ENCODE assay signal across 19 cellular contexts in genomic region chr11:112339566-112339965, GRCh38.
A peak's percentile ranks its signal among the peaks of the same experiment; 100 is the strongest.
DNase-seq lines count a peak whose midpoint lies in the region; ATAC-seq, FAIRE-seq and TF ChIP-seq lines count a peak whose summit lies in the region.
"Had no signal": no experiment of that assay in that cellular context is flagged by ENCODE, and none has a peak within 500 bp of the region (broad histone marks: within the 10 kb centered on the region; RNA-seq: fewer than 3 reads in every experiment).

No MANE protein-coding gene starts in this region.

- peaks cover 34% of the 10 kb centered on the region for H3K4me1 Mint-ChIP-seq in mesothelial cell of epicardium

- H3K14ac ChIP-seq in H1 (ENCODE audit: insufficient read length) = no peak overlapping the region

- no peak overlapping the region for H3K4me2 ChIP-seq in H1 (ENCODE audit: insufficient read depth in 1 of 2, low read depth in 2 of 2, low read length in 2 of 2)
- H3K4me2 ChIP-seq: A549, GM23338 had no signal

- no peaks in the 10 kb centered on the region for H3K9me3 ChIP-seq in H1 (ENCODE audit: insufficient read depth in 2 of 2, low read depth in 1 of 2, low read length in 1 of 2)
- H3K9me3 ChIP-seq: A549, Caco-2 had no signal

- H2AK5ac ChIP-seq in H1 (ENCODE audit: low read depth, low read length) = no peak overlapping the region

- POLR2A ChIA-PET in H1 (lab: Charles Lee; ENCODE audit: partially characterized antibody) = no interaction called here

- peaks cover 6% of the 10 kb centered on the region for H3K36me3 Mint-ChIP-seq in mesothelial cell of epicardium

- H3K27ac Mint-ChIP-seq in mesothelial cell of epicardium = peak overlapping the region; percentile 45
- H3K27ac Mint-ChIP-seq: CD4-positive, alpha-beta T cell; GM23338; H9 had no signal

- H3K23ac ChIP-seq in H1 (ENCODE audit: insufficient read length) = peak overlapping the region; percentile 59

- no peak for TF ChIP-seq POLR2A in H1 (IDR thresholded peaks at IDR 0.05; ENCODE audit: control extremely low read depth in 1 of 2, low read depth in 2 of 2, low read length in 2 of 2)

- no peak overlapping the region for H2BK15ac ChIP-seq in H1 (ENCODE audit: low read length)

- no peak overlapping the region for H3K4ac ChIP-seq in H1 (replicated peaks; ENCODE audit: insufficient read length, low read depth, low read length)

- no peaks in the 10 kb centered on the region for H4K20me1 ChIP-seq in H1 (replicated peaks in 1 of 2; ENCODE audit: control insufficient read depth in 1 of 2, insufficient read depth in 2 of 2, low read length in 2 of 2)

- no peak for TF ChIP-seq RAD21 in H1 (IDR thresholded peaks at IDR 0.05 in 1 of 2, conservative IDR thresholded peaks at IDR 0.05 in 1 of 2; ENCODE audit: low read depth in 2 of 2, low read length in 2 of 2)

- no peak overlapping the region for H2BK12ac ChIP-seq in H1 (ENCODE audit: low read depth, low read length)

- no peak overlapping the region for H2BK120ac ChIP-seq in H1 (replicated peaks; ENCODE audit: low read depth, low read length)

- no peaks in the 10 kb centered on the region for H3K36me3 ChIP-seq in H1 (ENCODE audit: control insufficient read depth in 2 of 4, insufficient read depth in 4 of 4, low read length in 3 of 4)

- CTCF ChIA-PET in H1 (lab: Charles Lee; ENCODE audit: partially characterized antibody) = no interaction called here

- H3K27me3 ChIP-seq in H1 (replicated peaks in 1 of 4; ENCODE audit: control insufficient read depth in 3 of 4, extremely low read depth in 1 of 4, insufficient read depth in 3 of 4, low read length in 3 of 4) = no peaks in the 10 kb centered on the region

- WGBS in H1 (ENCODE audit: extremely low coverage in 1 of 2, insufficient coverage in 1 of 2, insufficient read length in 1 of 2, insufficient replicate concordance in 2 of 2, low coverage in 1 of 2, low lambda C conversion rate in 2 of 2, missing lambda C conversion rate in 1 of 2), 2 experiments = 95% methylated on average over 2 of the region's 2 CpGs; no CpG with 5 or more reads in 1 of the 2 experiments

- H3K4me3 ChIP-seq in H1 (ENCODE audit: extremely low read depth in 1 of 4, insufficient read depth in 2 of 4, low read depth in 3 of 4, low read length in 4 of 4) = no peak overlapping the region
- H3K4me3 ChIP-seq: A549, GM23338 had no signal

- FAIRE-seq in H1 (lab: Jason Lieb, UNC) = no peak
- FAIRE-seq: A549, D721Med, GM12892, GM18507 had no signal

- H3K79me2 ChIP-seq in H1 (ENCODE audit: control insufficient read depth in 1 of 2, insufficient read depth in 2 of 2, low read length in 2 of 2) = no peaks in the 10 kb centered on the region

- DNase-seq in NCI-H1092 treated with DMSO at 0.1 percent for 48 hours (lab: John Stamatoyannopoulos, UW) (peak; percentile 23), NCI-H1092 (lab: John Stamatoyannopoulos, UW) (no peak), EH (ENCODE audit: low read depth) (peak; percentile 25), H1 (ENCODE audit: low read depth in 1 of 2, low spot score in 2 of 2) (no peak), mesothelial cell of epicardium (ENCODE audit: low spot score in 2 of 2, unreplicated experiment in 2 of 2) (no peak), retina (no peak)
- DNase-seq: AML-193; Caco-2; CD4-positive, alpha-beta T cell; GDM1; H9 had no signal

- no peak overlapping the region for H3K18ac ChIP-seq in H1 (ENCODE audit: extremely low read depth, low read length)

- H2BK20ac ChIP-seq in H1 (ENCODE audit: low read length) = no peak overlapping the region

- H4K5ac ChIP-seq in H1 (ENCODE audit: insufficient read length, low read depth, low read length) = no peak overlapping the region

- TF ChIP-seq CTCF in H1 (IDR thresholded peaks at IDR 0.05; ENCODE audit: control extremely low read depth in 1 of 3, insufficient read depth in 1 of 3, low read depth in 1 of 3, low read length in 3 of 3) (no peak), mesothelial cell of epicardium (IDR thresholded peaks at IDR 0.05; ENCODE audit: unreplicated experiment) (no peak)

- no peaks in the 10 kb centered on the region; the same call in 1 of the 2 replicates for H3K23me2 ChIP-seq in H1 (ENCODE audit: low read depth, low read length)

- peaks cover 4% of the 10 kb centered on the region for H3K9me3 Mint-ChIP-seq in mesothelial cell of epicardium
- H3K9me3 Mint-ChIP-seq: CD4-positive, alpha-beta T cell; H9 had no signal

- H4K8ac ChIP-seq in H1 (ENCODE audit: extremely low read depth, insufficient read depth, low read length) = no peak overlapping the region

- no peak overlapping the region for H2BK5ac ChIP-seq in H1 (ENCODE audit: low read depth, low read length)

- 0 out of 7 replicates have a peak, but pooled peaks cover 0 to 2% (median 0%) of the 10 kb centered on the region in 4 experiments for H3K4me1 ChIP-seq in H1 (replicated peaks in 1 of 4; ENCODE audit: control insufficient read depth in 3 of 4, insufficient read depth in 4 of 4, low read length in 3 of 4)
- H3K4me1 ChIP-seq: A549, Caco-2 had no signal

- no peak overlapping the region for H3K4me3 Mint-ChIP-seq in mesothelial cell of epicardium
- H3K4me3 Mint-ChIP-seq: CD4-positive, alpha-beta T cell; GM23338; H9 had no signal

- H2AFZ ChIP-seq in H1 (ENCODE audit: low read length) = no peak overlapping the region
- H2AFZ ChIP-seq: GM23338 had no signal

- H3K79me1 ChIP-seq in H1 (ENCODE audit: low read depth, low read length) = no peaks in the 10 kb centered on the region

- no peak overlapping the region for H3K9ac ChIP-seq in H1 (replicated peaks in 1 of 4; ENCODE audit: extremely low read depth in 1 of 4, low read depth in 3 of 4, low read length in 3 of 4)

- peaks cover 7% of the 10 kb centered on the region for H3K27me3 Mint-ChIP-seq in mesothelial cell of epicardium (ENCODE audit: low read depth)
- H3K27me3 Mint-ChIP-seq: CD4-positive, alpha-beta T cell had no signal

- no peak overlapping the region for H3K27ac ChIP-seq in H1 (ENCODE audit: low read depth, low read length)
- H3K27ac ChIP-seq: 22Rv1, A549, C4-2B had no signal

- no peak overlapping the region for H3K56ac ChIP-seq in H1 (replicated peaks; ENCODE audit: insufficient read length, low read depth, low read length)

- TF ChIP-seq EP300 in H1 (IDR thresholded peaks at IDR 0.05; ENCODE audit: borderline replicate concordance in 1 of 2, low read depth in 2 of 2, low read length in 2 of 2) = no peak

- no peak for ATAC-seq in SK-N-SH treated with all-trans-retinoic acid at 6 μM for 48 hours
- ATAC-seq: A549, GM23338 had no signal

- no peak overlapping the region for H4K91ac ChIP-seq in H1 (replicated peaks; ENCODE audit: insufficient read length, low read length)

TF ChIP-seq in H1, 55 proteins besides CTCF, POLR2A, EP300 and RAD21:
- TF ChIP-seq SP4 (IDR thresholded peaks at IDR 0.05; ENCODE audit: low read length) (no peak), TBP (IDR thresholded peaks at IDR 0.05; ENCODE audit: low read depth, low read length) (no peak), SIN3A (conservative IDR thresholded peaks at IDR 0.05 in 1 of 2, IDR thresholded peaks at IDR 0.05 in 1 of 2; ENCODE audit: low read depth in 1 of 2, low read length in 2 of 2) (no peak), RBBP5 (IDR thresholded peaks at IDR 0.05; ENCODE audit: borderline replicate concordance, low read depth, low read length) (no peak), FOSL1 (IDR thresholded peaks at IDR 0.05; ENCODE audit: insufficient read depth, low read depth, low read length) (no peak), SRF (IDR thresholded peaks at IDR 0.05; ENCODE audit: low read depth, low read length) (no peak), CHD1 (IDR thresholded peaks at IDR 0.05; ENCODE audit: low read depth, low read length) (no peak)
- TF ChIP-seq, protein P1, sequence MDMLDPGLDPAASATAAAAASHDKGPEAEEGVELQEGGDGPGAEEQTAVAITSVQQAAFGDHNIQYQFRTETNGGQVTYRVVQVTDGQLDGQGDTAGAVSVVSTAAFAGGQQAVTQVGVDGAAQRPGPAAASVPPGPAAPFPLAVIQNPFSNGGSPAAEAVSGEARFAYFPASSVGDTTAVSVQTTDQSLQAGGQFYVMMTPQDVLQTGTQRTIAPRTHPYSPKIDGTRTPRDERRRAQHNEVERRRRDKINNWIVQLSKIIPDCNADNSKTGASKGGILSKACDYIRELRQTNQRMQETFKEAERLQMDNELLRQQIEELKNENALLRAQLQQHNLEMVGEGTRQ (IDR thresholded peaks at IDR 0.05; ENCODE audit: low read length) = no peak

TF ChIP-seq in SK-N-SH treated with all-trans-retinoic acid at 6 μM for 48 hours, 23 proteins besides CTCF, POLR2A, EP300 and RAD21 (continues in another document):
- TF ChIP-seq ESRRG (CRISPR knock-in tag; IDR thresholded peaks at IDR 0.05) (no peak), CREB5 (CRISPR knock-in tag; IDR thresholded peaks at IDR 0.05; ENCODE audit: low read depth) (no peak), RARB (CRISPR knock-in tag; IDR thresholded peaks at IDR 0.05) (no peak), ISL1 (CRISPR knock-in tag; IDR thresholded peaks at IDR 0.05) (no peak), ZNF565 (CRISPR knock-in tag; conservative IDR thresholded peaks at IDR 0.05; ENCODE audit: low read depth) (no peak), TCF4 (CRISPR knock-in tag; IDR thresholded peaks at IDR 0.05; ENCODE audit: borderline replicate concordance) (no peak), ARNTL (CRISPR knock-in tag; IDR thresholded peaks at IDR 0.05; ENCODE audit: borderline replicate concordance, low read depth) (no peak), ZFP3 (CRISPR knock-in tag; IDR thresholded peaks at IDR 0.05) (no peak)
- TF ChIP-seq, protein P2, sequence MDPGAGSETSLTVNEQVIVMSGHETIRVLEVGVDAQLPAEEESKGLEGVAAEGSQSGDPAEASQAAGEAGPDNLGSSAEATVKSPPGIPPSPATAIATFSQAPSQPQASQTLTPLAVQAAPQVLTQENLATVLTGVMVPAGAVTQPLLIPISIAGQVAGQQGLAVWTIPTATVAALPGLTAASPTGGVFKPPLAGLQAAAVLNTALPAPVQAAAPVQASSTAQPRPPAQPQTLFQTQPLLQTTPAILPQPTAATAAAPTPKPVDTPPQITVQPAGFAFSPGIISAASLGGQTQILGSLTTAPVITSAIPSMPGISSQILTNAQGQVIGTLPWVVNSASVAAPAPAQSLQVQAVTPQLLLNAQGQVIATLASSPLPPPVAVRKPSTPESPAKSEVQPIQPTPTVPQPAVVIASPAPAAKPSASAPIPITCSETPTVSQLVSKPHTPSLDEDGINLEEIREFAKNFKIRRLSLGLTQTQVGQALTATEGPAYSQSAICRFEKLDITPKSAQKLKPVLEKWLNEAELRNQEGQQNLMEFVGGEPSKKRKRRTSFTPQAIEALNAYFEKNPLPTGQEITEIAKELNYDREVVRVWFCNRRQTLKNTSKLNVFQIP (CRISPR knock-in tag; IDR thresholded peaks at IDR 0.05; ENCODE audit: borderline replicate concordance, low read depth) = no peak

Comparison
In these comparisons a context has a peak if more than half of its experiments do, and no peak if none do; other contexts are left out.
1. DNase-seq: peak in NCI-H1092 treated with DMSO at 0.1 percent for 48 hours (single experiment) and EH (single experiment); none in NCI-H1092 (single experiment), H1 (0 of 2), mesothelial cell of epicardium (0 of 2) and retina (single experiment).